ENCODE assay signal across 1 cellular context in the genomic region with DNA sequence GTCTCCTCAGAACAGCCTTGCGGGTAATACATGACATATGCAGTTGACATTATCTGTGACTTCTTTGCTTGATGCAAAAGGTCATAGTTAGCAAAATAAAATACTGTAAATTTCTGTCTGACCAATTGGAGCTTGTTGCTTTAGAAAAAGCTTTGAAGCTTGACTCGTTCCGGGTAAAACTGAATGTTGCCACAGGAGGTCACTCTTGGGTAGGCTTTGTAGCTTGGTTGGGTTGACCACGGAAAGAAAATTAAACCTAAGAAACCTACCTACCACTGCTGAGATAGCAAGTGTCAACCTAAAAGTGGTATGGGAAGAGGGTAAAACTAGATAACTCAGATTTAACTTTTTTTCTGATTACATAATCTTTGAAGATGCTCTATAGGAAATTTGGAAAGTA.
TF ChIP-seq lines count a peak whose summit lies in the region.

No MANE protein-coding gene starts in this region.

TF ChIP-seq in GM23338, 12 proteins besides CTCF, POLR2A, EP300 and RAD21 (continued from another document):
- TF ChIP-seq, protein P1, sequence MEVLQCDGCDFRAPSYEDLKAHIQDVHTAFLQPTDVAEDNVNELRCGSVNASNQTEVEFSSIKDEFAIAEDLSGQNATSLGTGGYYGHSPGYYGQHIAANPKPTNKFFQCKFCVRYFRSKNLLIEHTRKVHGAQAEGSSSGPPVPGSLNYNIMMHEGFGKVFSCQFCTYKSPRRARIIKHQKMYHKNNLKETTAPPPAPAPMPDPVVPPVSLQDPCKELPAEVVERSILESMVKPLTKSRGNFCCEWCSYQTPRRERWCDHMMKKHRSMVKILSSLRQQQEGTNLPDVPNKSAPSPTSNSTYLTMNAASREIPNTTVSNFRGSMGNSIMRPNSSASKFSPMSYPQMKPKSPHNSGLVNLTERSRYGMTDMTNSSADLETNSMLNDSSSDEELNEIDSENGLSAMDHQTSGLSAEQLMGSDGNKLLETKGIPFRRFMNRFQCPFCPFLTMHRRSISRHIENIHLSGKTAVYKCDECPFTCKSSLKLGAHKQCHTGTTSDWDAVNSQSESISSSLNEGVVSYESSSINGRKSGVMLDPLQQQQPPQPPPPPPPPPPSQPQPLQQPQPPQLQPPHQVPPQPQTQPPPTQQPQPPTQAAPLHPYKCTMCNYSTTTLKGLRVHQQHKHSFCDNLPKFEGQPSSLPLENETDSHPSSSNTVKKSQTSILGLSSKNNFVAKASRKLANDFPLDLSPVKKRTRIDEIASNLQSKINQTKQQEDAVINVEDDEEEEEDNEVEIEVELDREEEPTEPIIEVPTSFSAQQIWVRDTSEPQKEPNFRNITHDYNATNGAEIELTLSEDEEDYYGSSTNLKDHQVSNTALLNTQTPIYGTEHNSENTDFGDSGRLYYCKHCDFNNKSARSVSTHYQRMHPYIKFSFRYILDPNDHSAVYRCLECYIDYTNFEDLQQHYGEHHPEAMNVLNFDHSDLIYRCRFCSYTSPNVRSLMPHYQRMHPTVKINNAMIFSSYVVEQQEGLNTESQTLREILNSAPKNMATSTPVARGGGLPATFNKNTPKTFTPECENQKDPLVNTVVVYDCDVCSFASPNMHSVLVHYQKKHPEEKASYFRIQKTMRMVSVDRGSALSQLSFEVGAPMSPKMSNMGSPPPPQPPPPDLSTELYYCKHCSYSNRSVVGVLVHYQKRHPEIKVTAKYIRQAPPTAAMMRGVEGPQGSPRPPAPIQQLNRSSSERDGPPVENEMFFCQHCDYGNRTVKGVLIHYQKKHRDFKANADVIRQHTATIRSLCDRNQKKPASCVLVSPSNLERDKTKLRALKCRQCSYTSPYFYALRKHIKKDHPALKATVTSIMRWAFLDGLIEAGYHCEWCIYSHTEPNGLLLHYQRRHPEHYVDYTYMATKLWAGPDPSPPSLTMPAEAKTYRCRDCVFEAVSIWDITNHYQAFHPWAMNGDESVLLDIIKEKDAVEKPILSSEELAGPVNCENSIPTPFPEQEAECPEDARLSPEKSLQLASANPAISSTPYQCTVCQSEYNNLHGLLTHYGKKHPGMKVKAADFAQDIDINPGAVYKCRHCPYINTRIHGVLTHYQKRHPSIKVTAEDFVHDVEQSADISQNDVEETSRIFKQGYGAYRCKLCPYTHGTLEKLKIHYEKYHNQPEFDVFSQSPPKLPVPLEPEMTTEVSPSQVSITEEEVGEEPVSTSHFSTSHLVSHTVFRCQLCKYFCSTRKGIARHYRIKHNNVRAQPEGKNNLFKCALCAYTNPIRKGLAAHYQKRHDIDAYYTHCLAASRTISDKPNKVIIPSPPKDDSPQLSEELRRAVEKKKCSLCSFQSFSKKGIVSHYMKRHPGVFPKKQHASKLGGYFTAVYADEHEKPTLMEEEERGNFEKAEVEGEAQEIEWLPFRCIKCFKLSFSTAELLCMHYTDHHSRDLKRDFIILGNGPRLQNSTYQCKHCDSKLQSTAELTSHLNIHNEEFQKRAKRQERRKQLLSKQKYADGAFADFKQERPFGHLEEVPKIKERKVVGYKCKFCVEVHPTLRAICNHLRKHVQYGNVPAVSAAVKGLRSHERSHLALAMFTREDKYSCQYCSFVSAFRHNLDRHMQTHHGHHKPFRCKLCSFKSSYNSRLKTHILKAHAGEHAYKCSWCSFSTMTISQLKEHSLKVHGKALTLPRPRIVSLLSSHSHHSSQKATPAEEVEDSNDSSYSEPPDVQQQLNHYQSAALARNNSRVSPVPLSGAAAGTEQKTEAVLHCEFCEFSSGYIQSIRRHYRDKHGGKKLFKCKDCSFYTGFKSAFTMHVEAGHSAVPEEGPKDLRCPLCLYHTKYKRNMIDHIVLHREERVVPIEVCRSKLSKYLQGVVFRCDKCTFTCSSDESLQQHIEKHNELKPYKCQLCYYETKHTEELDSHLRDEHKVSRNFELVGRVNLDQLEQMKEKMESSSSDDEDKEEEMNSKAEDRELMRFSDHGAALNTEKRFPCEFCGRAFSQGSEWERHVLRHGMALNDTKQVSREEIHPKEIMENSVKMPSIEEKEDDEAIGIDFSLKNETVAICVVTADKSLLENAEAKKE (CRISPR knock-in tag; IDR thresholded peaks at IDR 0.05): no peak
- TF ChIP-seq ZNF331 (CRISPR knock-in tag; IDR thresholded peaks at IDR 0.05; ENCODE audit: low read depth): no peak
